Comparison of ENCODE assay signal across 1 cellular context in the genomic region with DNA sequence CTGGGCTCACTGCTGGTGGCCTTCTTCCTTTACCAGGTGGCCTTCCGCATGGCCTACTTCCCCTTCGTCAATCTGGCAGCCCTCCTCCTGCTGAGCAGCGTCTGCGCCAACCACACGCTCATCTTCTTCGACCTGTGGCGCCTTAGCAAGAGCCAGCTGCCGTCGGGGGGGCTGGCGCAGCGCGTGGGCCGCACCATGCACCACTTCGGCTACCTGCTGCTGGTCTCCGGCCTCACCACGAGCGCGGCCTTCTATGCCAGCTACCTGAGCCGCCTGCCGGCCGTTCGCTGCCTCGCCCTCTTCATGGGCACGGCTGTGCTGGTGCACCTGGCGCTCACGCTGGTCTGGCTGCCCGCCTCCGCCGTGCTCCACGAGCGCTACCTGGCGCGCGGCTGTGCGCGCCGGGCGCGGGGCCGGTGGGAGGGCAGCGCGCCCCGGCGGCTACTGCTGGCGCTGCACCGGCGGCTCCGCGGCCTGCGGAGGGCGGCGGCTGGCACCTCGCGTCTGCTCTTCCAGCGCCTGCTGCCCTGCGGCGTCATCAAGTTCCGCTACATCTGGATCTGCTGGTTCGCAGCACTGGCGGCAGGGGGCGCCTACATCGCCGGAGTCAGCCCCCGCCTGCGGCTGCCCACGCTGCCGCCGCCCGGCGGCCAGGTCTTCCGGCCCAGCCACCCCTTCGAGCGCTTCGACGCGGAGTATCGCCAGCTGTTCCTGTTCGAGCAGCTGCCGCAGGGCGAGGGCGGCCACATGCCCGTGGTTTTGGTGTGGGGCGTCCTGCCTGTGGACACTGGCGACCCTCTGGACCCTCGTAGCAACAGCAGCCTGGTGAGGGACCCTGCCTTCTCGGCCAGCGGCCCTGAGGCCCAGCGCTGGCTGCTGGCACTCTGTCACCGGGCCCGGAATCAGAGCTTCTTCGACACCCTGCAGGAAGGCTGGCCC.
TF ChIP-seq lines count a peak whose summit lies in the region.

No MANE protein-coding gene starts in this region.

TF ChIP-seq in HepG2, 621 proteins besides CTCF, POLR2A, EP300 and RAD21 (continued from another document and continues in another):
- TF ChIP-seq, protein P1, sequence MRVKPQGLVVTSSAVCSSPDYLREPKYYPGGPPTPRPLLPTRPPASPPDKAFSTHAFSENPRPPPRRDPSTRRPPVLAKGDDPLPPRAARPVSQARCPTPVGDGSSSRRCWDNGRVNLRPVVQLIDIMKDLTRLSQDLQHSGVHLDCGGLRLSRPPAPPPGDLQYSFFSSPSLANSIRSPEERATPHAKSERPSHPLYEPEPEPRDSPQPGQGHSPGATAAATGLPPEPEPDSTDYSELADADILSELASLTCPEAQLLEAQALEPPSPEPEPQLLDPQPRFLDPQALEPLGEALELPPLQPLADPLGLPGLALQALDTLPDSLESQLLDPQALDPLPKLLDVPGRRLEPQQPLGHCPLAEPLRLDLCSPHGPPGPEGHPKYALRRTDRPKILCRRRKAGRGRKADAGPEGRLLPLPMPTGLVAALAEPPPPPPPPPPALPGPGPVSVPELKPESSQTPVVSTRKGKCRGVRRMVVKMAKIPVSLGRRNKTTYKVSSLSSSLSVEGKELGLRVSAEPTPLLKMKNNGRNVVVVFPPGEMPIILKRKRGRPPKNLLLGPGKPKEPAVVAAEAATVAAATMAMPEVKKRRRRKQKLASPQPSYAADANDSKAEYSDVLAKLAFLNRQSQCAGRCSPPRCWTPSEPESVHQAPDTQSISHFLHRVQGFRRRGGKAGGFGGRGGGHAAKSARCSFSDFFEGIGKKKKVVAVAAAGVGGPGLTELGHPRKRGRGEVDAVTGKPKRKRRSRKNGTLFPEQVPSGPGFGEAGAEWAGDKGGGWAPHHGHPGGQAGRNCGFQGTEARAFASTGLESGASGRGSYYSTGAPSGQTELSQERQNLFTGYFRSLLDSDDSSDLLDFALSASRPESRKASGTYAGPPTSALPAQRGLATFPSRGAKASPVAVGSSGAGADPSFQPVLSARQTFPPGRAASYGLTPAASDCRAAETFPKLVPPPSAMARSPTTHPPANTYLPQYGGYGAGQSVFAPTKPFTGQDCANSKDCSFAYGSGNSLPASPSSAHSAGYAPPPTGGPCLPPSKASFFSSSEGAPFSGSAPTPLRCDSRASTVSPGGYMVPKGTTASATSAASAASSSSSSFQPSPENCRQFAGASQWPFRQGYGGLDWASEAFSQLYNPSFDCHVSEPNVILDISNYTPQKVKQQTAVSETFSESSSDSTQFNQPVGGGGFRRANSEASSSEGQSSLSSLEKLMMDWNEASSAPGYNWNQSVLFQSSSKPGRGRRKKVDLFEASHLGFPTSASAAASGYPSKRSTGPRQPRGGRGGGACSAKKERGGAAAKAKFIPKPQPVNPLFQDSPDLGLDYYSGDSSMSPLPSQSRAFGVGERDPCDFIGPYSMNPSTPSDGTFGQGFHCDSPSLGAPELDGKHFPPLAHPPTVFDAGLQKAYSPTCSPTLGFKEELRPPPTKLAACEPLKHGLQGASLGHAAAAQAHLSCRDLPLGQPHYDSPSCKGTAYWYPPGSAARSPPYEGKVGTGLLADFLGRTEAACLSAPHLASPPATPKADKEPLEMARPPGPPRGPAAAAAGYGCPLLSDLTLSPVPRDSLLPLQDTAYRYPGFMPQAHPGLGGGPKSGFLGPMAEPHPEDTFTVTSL (CRISPR knock-in tag; IDR thresholded peaks at IDR 0.05; ENCODE audit: borderline replicate concordance): peak; percentile 53; the same call in 1 of the 2 replicates
- no peak for TF ChIP-seq GABPA (IDR thresholded peaks at IDR 0.05; ENCODE audit: low read depth, low read length)
- TF ChIP-seq GABPA (CRISPR knock-in tag; IDR thresholded peaks at IDR 0.05; ENCODE audit: low read depth): no peak
- peak; percentile 91 for TF ChIP-seq ZNF792 (CRISPR knock-in tag; IDR thresholded peaks at IDR 0.05)
- TF ChIP-seq ZKSCAN5 (CRISPR knock-in tag; IDR thresholded peaks at IDR 0.05): no peak
- no peak for TF ChIP-seq TCF7L2 (IDR thresholded peaks at IDR 0.05; ENCODE audit: low read depth, low read length)
- TF ChIP-seq, protein P2, sequence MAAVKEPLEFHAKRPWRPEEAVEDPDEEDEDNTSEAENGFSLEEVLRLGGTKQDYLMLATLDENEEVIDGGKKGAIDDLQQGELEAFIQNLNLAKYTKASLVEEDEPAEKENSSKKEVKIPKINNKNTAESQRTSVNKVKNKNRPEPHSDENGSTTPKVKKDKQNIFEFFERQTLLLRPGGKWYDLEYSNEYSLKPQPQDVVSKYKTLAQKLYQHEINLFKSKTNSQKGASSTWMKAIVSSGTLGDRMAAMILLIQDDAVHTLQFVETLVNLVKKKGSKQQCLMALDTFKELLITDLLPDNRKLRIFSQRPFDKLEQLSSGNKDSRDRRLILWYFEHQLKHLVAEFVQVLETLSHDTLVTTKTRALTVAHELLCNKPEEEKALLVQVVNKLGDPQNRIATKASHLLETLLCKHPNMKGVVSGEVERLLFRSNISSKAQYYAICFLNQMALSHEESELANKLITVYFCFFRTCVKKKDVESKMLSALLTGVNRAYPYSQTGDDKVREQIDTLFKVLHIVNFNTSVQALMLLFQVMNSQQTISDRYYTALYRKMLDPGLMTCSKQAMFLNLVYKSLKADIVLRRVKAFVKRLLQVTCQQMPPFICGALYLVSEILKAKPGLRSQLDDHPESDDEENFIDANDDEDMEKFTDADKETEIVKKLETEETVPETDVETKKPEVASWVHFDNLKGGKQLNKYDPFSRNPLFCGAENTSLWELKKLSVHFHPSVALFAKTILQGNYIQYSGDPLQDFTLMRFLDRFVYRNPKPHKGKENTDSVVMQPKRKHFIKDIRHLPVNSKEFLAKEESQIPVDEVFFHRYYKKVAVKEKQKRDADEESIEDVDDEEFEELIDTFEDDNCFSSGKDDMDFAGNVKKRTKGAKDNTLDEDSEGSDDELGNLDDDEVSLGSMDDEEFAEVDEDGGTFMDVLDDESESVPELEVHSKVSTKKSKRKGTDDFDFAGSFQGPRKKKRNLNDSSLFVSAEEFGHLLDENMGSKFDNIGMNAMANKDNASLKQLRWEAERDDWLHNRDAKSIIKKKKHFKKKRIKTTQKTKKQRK (IDR thresholded peaks at IDR 0.05; ENCODE audit: low read length): no peak
- peak; percentile 94 for TF ChIP-seq ZNF883 (CRISPR knock-in tag; IDR thresholded peaks at IDR 0.05; ENCODE audit: not compliant biosample characterization)
- 0 out of 2 replicates have a peak, but pooled peaks have one; percentile 24 for TF ChIP-seq ZZZ3 (CRISPR knock-in tag; IDR thresholded peaks at IDR 0.05; ENCODE audit: borderline replicate concordance)
- peak; percentile 70; the same call in 1 of the 2 replicates for TF ChIP-seq ZNF331 (CRISPR knock-in tag; IDR thresholded peaks at IDR 0.05)
- TF ChIP-seq PITX1 (CRISPR knock-in tag; IDR thresholded peaks at IDR 0.05): no peak; the same call in 1 of the 2 replicates
- TF ChIP-seq ZNF619 (CRISPR knock-in tag; IDR thresholded peaks at IDR 0.05): no peak
- TF ChIP-seq TMF1 (CRISPR knock-in tag; IDR thresholded peaks at IDR 0.05; ENCODE audit: low read depth): peak; percentile 80; the same call in 1 of the 2 replicates
- TF ChIP-seq ZNF790 (CRISPR knock-in tag; IDR thresholded peaks at IDR 0.05; ENCODE audit: borderline replicate concordance): peak; percentile 55; the same call in 1 of the 2 replicates
- TF ChIP-seq SMC3 (IDR thresholded peaks at IDR 0.05; ENCODE audit: low read length): peak; percentile 30; the same call in 1 of the 2 replicates
- no peak for TF ChIP-seq ZMYM3 (CRISPR knock-in tag; IDR thresholded peaks at IDR 0.05)
- TF ChIP-seq, protein P3, sequence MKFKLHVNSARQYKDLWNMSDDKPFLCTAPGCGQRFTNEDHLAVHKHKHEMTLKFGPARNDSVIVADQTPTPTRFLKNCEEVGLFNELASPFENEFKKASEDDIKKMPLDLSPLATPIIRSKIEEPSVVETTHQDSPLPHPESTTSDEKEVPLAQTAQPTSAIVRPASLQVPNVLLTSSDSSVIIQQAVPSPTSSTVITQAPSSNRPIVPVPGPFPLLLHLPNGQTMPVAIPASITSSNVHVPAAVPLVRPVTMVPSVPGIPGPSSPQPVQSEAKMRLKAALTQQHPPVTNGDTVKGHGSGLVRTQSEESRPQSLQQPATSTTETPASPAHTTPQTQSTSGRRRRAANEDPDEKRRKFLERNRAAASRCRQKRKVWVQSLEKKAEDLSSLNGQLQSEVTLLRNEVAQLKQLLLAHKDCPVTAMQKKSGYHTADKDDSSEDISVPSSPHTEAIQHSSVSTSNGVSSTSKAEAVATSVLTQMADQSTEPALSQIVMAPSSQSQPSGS (CRISPR knock-in tag; IDR thresholded peaks at IDR 0.05): peak; percentile 61; the same call in 1 of the 2 replicates
- TF ChIP-seq MTA1 (CRISPR knock-in tag; IDR thresholded peaks at IDR 0.05; ENCODE audit: borderline replicate concordance): peak; percentile 40; the same call in 1 of the 2 replicates
- TF ChIP-seq SP1 (IDR thresholded peaks at IDR 0.05): no peak
- 0 out of 2 replicates have a peak, but pooled peaks have one; percentile 29 for TF ChIP-seq SP1 (CRISPR knock-in tag; IDR thresholded peaks at IDR 0.05)
- TF ChIP-seq MAFF (IDR thresholded peaks at IDR 0.05; ENCODE audit: low read depth, low read length): no peak
- peak; percentile 83; the same call in 1 of the 2 replicates for TF ChIP-seq KLF9 (CRISPR knock-in tag; IDR thresholded peaks at IDR 0.05; ENCODE audit: low read depth)
- TF ChIP-seq SSRP1 (CRISPR knock-in tag; IDR thresholded peaks at IDR 0.05): no peak
- TF ChIP-seq PHF20 (CRISPR knock-in tag; IDR thresholded peaks at IDR 0.05): peak; percentile 63; the same call in 1 of the 2 replicates
- TF ChIP-seq KDM2A (CRISPR knock-in tag; IDR thresholded peaks at IDR 0.05; ENCODE audit: borderline replicate concordance, low read depth): peak; percentile 94
- TF ChIP-seq SIX4 (CRISPR knock-in tag; IDR thresholded peaks at IDR 0.05): peak; percentile 14; the same call in 1 of the 2 replicates
- TF ChIP-seq HNRNPUL1 (IDR thresholded peaks at IDR 0.05; ENCODE audit: low read depth, low read length): no peak
- 0 out of 2 replicates have a peak, but pooled peaks have one; percentile 58 for TF ChIP-seq DNMT3B (CRISPR knock-in tag; conservative IDR thresholded peaks at IDR 0.05)
- no peak for TF ChIP-seq IKZF1 (IDR thresholded peaks at IDR 0.05)
- peak; percentile 70; the same call in 1 of the 2 replicates for TF ChIP-seq ZNF343 (CRISPR knock-in tag; IDR thresholded peaks at IDR 0.05)
- TF ChIP-seq KLF11 (CRISPR knock-in tag; IDR thresholded peaks at IDR 0.05): peak; percentile 74; the same call in 1 of the 2 replicates
- TF ChIP-seq, protein P4, sequence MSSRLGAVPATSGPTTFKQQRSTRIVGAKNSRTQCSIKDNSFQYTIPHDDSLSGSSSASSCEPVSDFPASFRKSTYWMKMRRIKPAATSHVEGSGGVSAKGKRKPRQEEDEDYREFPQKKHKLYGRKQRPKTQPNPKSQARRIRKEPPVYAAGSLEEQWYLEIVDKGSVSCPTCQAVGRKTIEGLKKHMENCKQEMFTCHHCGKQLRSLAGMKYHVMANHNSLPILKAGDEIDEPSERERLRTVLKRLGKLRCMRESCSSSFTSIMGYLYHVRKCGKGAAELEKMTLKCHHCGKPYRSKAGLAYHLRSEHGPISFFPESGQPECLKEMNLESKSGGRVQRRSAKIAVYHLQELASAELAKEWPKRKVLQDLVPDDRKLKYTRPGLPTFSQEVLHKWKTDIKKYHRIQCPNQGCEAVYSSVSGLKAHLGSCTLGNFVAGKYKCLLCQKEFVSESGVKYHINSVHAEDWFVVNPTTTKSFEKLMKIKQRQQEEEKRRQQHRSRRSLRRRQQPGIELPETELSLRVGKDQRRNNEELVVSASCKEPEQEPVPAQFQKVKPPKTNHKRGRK (CRISPR knock-in tag; IDR thresholded peaks at IDR 0.05): no peak
- peak; percentile 70; the same call in 1 of the 2 replicates for TF ChIP-seq ZNF335 (CRISPR knock-in tag; IDR thresholded peaks at IDR 0.05)
- TF ChIP-seq, protein P5, sequence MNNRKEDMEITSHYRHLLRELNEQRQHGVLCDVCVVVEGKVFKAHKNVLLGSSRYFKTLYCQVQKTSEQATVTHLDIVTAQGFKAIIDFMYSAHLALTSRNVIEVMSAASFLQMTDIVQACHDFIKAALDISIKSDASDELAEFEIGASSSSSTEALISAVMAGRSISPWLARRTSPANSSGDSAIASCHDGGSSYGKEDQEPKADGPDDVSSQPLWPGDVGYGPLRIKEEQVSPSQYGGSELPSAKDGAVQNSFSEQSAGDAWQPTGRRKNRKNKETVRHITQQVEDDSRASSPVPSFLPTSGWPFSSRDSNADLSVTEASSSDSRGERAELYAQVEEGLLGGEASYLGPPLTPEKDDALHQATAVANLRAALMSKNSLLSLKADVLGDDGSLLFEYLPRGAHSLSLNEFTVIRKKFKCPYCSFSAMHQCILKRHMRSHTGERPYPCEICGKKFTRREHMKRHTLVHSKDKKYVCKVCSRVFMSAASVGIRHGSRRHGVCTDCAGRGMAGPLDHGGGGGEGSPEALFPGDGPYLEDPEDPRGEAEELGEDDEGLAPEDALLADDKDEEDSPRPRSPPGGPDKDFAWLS (CRISPR knock-in tag; IDR thresholded peaks at IDR 0.05; ENCODE audit: borderline replicate concordance): no peak
- peak; percentile 91 for TF ChIP-seq HIVEP1 (CRISPR knock-in tag; IDR thresholded peaks at IDR 0.05)
- TF ChIP-seq ZSCAN31 (CRISPR knock-in tag; IDR thresholded peaks at IDR 0.05; ENCODE audit: low read depth): peak; percentile 89
- TF ChIP-seq HMGA1 (CRISPR knock-in tag; conservative IDR thresholded peaks at IDR 0.05): no peak
- no peak for TF ChIP-seq PLRG1 (conservative IDR thresholded peaks at IDR 0.05)
- no peak for TF ChIP-seq ZBTB1 (CRISPR knock-in tag; IDR thresholded peaks at IDR 0.05; ENCODE audit: borderline replicate concordance)
- TF ChIP-seq, protein P6, sequence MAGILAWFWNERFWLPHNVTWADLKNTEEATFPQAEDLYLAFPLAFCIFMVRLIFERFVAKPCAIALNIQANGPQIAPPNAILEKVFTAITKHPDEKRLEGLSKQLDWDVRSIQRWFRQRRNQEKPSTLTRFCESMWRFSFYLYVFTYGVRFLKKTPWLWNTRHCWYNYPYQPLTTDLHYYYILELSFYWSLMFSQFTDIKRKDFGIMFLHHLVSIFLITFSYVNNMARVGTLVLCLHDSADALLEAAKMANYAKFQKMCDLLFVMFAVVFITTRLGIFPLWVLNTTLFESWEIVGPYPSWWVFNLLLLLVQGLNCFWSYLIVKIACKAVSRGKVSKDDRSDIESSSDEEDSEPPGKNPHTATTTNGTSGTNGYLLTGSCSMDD (CRISPR knock-in tag; IDR thresholded peaks at IDR 0.05): peak; percentile 98
- TF ChIP-seq, protein P7, sequence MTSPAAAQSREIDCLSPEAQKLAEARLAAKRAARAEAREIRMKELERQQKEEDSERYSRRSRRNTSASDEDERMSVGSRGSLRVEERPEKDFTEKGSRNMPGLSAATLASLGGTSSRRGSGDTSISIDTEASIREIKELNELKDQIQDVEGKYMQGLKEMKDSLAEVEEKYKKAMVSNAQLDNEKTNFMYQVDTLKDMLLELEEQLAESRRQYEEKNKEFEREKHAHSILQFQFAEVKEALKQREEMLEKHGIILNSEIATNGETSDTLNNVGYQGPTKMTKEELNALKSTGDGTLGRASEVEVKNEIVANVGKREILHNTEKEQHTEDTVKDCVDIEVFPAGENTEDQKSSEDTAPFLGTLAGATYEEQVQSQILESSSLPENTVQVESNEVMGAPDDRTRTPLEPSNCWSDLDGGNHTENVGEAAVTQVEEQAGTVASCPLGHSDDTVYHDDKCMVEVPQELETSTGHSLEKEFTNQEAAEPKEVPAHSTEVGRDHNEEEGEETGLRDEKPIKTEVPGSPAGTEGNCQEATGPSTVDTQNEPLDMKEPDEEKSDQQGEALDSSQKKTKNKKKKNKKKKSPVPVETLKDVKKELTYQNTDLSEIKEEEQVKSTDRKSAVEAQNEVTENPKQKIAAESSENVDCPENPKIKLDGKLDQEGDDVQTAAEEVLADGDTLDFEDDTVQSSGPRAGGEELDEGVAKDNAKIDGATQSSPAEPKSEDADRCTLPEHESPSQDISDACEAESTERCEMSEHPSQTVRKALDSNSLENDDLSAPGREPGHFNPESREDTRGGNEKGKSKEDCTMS (CRISPR knock-in tag; conservative IDR thresholded peaks at IDR 0.05): no peak
- peak; percentile 70; the same call in 1 of the 2 replicates for TF ChIP-seq TOE1 (CRISPR knock-in tag; IDR thresholded peaks at IDR 0.05)
- no peak for TF ChIP-seq CBX1 (IDR thresholded peaks at IDR 0.05; ENCODE audit: low read depth)
